ENCODE assay signal across 20 cellular contexts in genomic region chr2:231069379-231070054, GRCh38. TPM values are rescaled to one million over a fixed set of nuclear protein-coding genes. Genes with fewer than 3 reads are reported as not detected.
DNase-seq lines count a peak whose midpoint lies in the region; ATAC-seq, FAIRE-seq and TF ChIP-seq lines count a peak whose summit lies in the region.
"Had no signal": no experiment of that assay in that cellular context is flagged by ENCODE, and none has a peak within 500 bp of the region (broad histone marks: within the 10 kb centered on the region; RNA-seq: fewer than 3 reads in every experiment).

No MANE protein-coding gene starts in this region.

- no peak for DNase-seq in activated CD4-positive, alpha-beta T cell treated with anti-CD3 and anti-CD28 coated beads for 36 hours
- DNase-seq in activated CD4-positive, alpha-beta T cell treated with anti-CD3 and anti-CD28 coated beads, Interleukin-2, amount 10 ng/mL, durations not matched to agents 7 days and 5 days = no peak
- DNase-seq in fibroblast of peridontal ligament (ENCODE audit: extremely low read depth) (peak; percentile 26), small intestine (peak; percentile 64), GM10266 (ENCODE audit: extremely low spot score) (no peak), NCI-H1092 (lab: John Stamatoyannopoulos, UW) (no peak)
- no peak for DNase-seq in activated CD4-positive, alpha-beta T cell treated with anti-CD3 and anti-CD28 coated beads, Interleukin-2, amount 50 U/mL, for 1 hour
- DNase-seq: activated naive CD8-positive, alpha-beta T cell treated with anti-CD3 and anti-CD28 coated beads, Interleukin-2, amount 10 ng/mL, durations not matched to agents 7 days and 5 days; activated T-cell treated with anti-CD3 and anti-CD28 coated beads for 4 hours; CD4-positive, alpha-beta memory T cell; cerebellar nuclear complex; glutamatergic neuron; NCI-H2171 treated with DMSO at 0.1 percent for 48 hours; occipital lobe; Right ventricle myocardium superior; T-helper 17 cell had no signal

- H3K4me3 Mint-ChIP-seq in activated CD4-positive, alpha-beta T cell treated with anti-CD3 and anti-CD28 coated beads for 36 hours = no peak overlapping the region
- H3K4me3 Mint-ChIP-seq in activated CD4-positive, alpha-beta T cell treated with anti-CD3 and anti-CD28 coated beads, Interleukin-2, amount 10 ng/mL, durations not matched to agents 7 days and 5 days = no peak overlapping the region
- no peak overlapping the region for H3K4me3 Mint-ChIP-seq in activated T-helper 17 cell treated with anti-CD3 and anti-CD28 coated beads, Interleukin-2, amount 50 U/mL, for 72 hours
- H3K4me3 Mint-ChIP-seq: activated naive CD8-positive, alpha-beta T cell treated with anti-CD3 and anti-CD28 coated beads, Interleukin-2, amount 10 ng/mL, durations not matched to agents 7 days and 5 days; CD4-positive, alpha-beta memory T cell; T-helper 17 cell had no signal

- H3K4me3 ChIP-seq in small intestine (ENCODE audit: low read depth in 1 of 2, low read length in 2 of 2) = no peak overlapping the region
- H3K4me3 ChIP-seq: tibial nerve had no signal

- POLR2A ChIA-PET in activated CD4-positive, alpha-beta T cell treated with anti-CD3 and anti-CD28 coated beads for 36 hours (lab: Charles Lee) = no interaction called here
- POLR2A ChIA-PET in activated CD4-positive, alpha-beta T cell treated with anti-CD3 and anti-CD28 coated beads, Interleukin-2, amount 10 ng/mL, durations not matched to agents 7 days and 5 days (lab: Charles Lee) = no interaction called here

- H3K4me1 Mint-ChIP-seq in activated CD4-positive, alpha-beta T cell treated with anti-CD3 and anti-CD28 coated beads for 36 hours = peaks cover 13% of the 10 kb centered on the region
- peaks cover 10% of the 10 kb centered on the region for H3K4me1 Mint-ChIP-seq in activated CD4-positive, alpha-beta T cell treated with anti-CD3 and anti-CD28 coated beads, Interleukin-2, amount 10 ng/mL, durations not matched to agents 7 days and 5 days
- peaks cover 12% of the 10 kb centered on the region for H3K4me1 Mint-ChIP-seq in activated T-helper 17 cell treated with anti-CD3 and anti-CD28 coated beads, Interleukin-2, amount 50 U/mL, for 72 hours

- H3K27me3 ChIP-seq in small intestine (ENCODE audit: control insufficient read depth in 2 of 2, insufficient read depth in 2 of 2, low read length in 2 of 2) = no peaks in the 10 kb centered on the region
- H3K27me3 ChIP-seq: tibial nerve had no signal

- no peak overlapping the region for H3K27ac Mint-ChIP-seq in activated CD4-positive, alpha-beta T cell treated with anti-CD3 and anti-CD28 coated beads for 36 hours
- H3K27ac Mint-ChIP-seq in activated CD4-positive, alpha-beta T cell treated with anti-CD3 and anti-CD28 coated beads, Interleukin-2, amount 10 ng/mL, durations not matched to agents 7 days and 5 days = no peak overlapping the region
- H3K27ac Mint-ChIP-seq in activated T-helper 17 cell treated with anti-CD3 and anti-CD28 coated beads, Interleukin-2, amount 50 U/mL, for 72 hours = no peak overlapping the region
- H3K27ac Mint-ChIP-seq: activated naive CD8-positive, alpha-beta T cell treated with anti-CD3 and anti-CD28 coated beads, Interleukin-2, amount 10 ng/mL, durations not matched to agents 7 days and 5 days; T-helper 17 cell had no signal

- H3K36me3 ChIP-seq in small intestine (ENCODE audit: control insufficient read depth in 2 of 2, insufficient read depth in 2 of 2, low read length in 2 of 2) = peaks cover 5 to 11% of the 10 kb centered on the region in 2 donors

- no peak overlapping the region for H3K27ac ChIP-seq in small intestine (ENCODE audit: low read depth in 1 of 2, low read length in 1 of 2)
- H3K27ac ChIP-seq: tibial nerve had no signal

- H3K9me3 Mint-ChIP-seq in activated CD4-positive, alpha-beta T cell treated with anti-CD3 and anti-CD28 coated beads for 36 hours (ENCODE audit: low read depth) = no peaks in the 10 kb centered on the region
- no peaks in the 10 kb centered on the region for H3K9me3 Mint-ChIP-seq in activated CD4-positive, alpha-beta T cell treated with anti-CD3 and anti-CD28 coated beads, Interleukin-2, amount 10 ng/mL, durations not matched to agents 7 days and 5 days
- no peaks in the 10 kb centered on the region for H3K9me3 Mint-ChIP-seq in activated T-helper 17 cell treated with anti-CD3 and anti-CD28 coated beads, Interleukin-2, amount 50 U/mL, for 72 hours
- H3K9me3 Mint-ChIP-seq: activated naive CD8-positive, alpha-beta T cell treated with anti-CD3 and anti-CD28 coated beads, Interleukin-2, amount 10 ng/mL, durations not matched to agents 7 days and 5 days; CD4-positive, alpha-beta memory T cell had no signal

- WGBS in small intestine, 3 donors = 81 to 93% (median 91%) methylated on average over 1 of the region's 1 CpG

- no peaks in the 10 kb centered on the region for H3K27me3 Mint-ChIP-seq in activated CD4-positive, alpha-beta T cell treated with anti-CD3 and anti-CD28 coated beads for 36 hours
- H3K27me3 Mint-ChIP-seq in activated CD4-positive, alpha-beta T cell treated with anti-CD3 and anti-CD28 coated beads, Interleukin-2, amount 10 ng/mL, durations not matched to agents 7 days and 5 days = no peaks in the 10 kb centered on the region
- no peaks in the 10 kb centered on the region for H3K27me3 Mint-ChIP-seq in activated T-helper 17 cell treated with anti-CD3 and anti-CD28 coated beads, Interleukin-2, amount 50 U/mL, for 72 hours
- H3K27me3 Mint-ChIP-seq: activated naive CD8-positive, alpha-beta T cell treated with anti-CD3 and anti-CD28 coated beads, Interleukin-2, amount 10 ng/mL, durations not matched to agents 7 days and 5 days; CD4-positive, alpha-beta memory T cell; T-helper 17 cell had no signal

- CTCF ChIA-PET in activated CD4-positive, alpha-beta T cell treated with anti-CD3 and anti-CD28 coated beads for 36 hours (lab: Charles Lee) = interaction anchor here (0.5 to 1.6 kb wide), 11 partner anchors 8 to 246 kb away, joined by 3 to 5 read pairs (median 4); no protein-coding TSS in a partner anchor
- CTCF ChIA-PET in activated CD4-positive, alpha-beta T cell treated with anti-CD3 and anti-CD28 coated beads, Interleukin-2, amount 10 ng/mL, durations not matched to agents 7 days and 5 days (lab: Charles Lee) = interaction anchor here (0.7 to 1.8 kb wide), 4 partner anchors 10 to 17 kb away, joined by 3 to 10 read pairs (median 3); partner anchors contain the start of gene PSMD1

- no peaks in the 10 kb centered on the region for H3K4me1 ChIP-seq in small intestine (ENCODE audit: control insufficient read depth in 2 of 2, insufficient read depth in 1 of 2, low read depth in 1 of 2, low read length in 1 of 2)
- H3K4me1 ChIP-seq: tibial nerve had no signal

- peak; percentile 5 for FAIRE-seq in small intestine (lab: Jason Lieb, UNC)
- FAIRE-seq: endometrium, keratinocyte had no signal

- TF ChIP-seq CTCF in GM10266 (IDR thresholded peaks at IDR 0.05; ENCODE audit: control insufficient read depth, insufficient read depth, low read depth, missing control alignments) = no peak

- peak; percentile 47 for ATAC-seq in activated CD4-positive, alpha-beta T cell treated with anti-CD3 and anti-CD28 coated beads for 36 hours
- ATAC-seq in activated T-helper 17 cell treated with anti-CD3 and anti-CD28 coated beads, Interleukin-2, amount 50 U/mL, for 72 hours (replicated peaks) = peak; percentile 53
- ATAC-seq: T-helper 17 cell had no signal

- H3K36me3 Mint-ChIP-seq in activated CD4-positive, alpha-beta T cell treated with anti-CD3 and anti-CD28 coated beads for 36 hours (ENCODE audit: low read depth) = peaks cover 43% of the 10 kb centered on the region
- H3K36me3 Mint-ChIP-seq in activated CD4-positive, alpha-beta T cell treated with anti-CD3 and anti-CD28 coated beads, Interleukin-2, amount 10 ng/mL, durations not matched to agents 7 days and 5 days (ENCODE audit: low read depth) = peaks cover 30% of the 10 kb centered on the region
- H3K36me3 Mint-ChIP-seq in activated T-helper 17 cell treated with anti-CD3 and anti-CD28 coated beads, Interleukin-2, amount 50 U/mL, for 72 hours (ENCODE audit: low read depth) = peaks cover 97% of the 10 kb centered on the region

- no peaks in the 10 kb centered on the region for H3K9me3 ChIP-seq in small intestine (ENCODE audit: control insufficient read depth, low read depth)
- H3K9me3 ChIP-seq: tibial nerve had no signal

- intact Hi-C loops in activated CD4-positive, alpha-beta T cell treated with anti-CD3 and anti-CD28 coated beads for 36 hours (cut with DNase I, micrococcal nuclease) = no loop called here

RNA-seq across cellular contexts. Expression of gene PSMD1, which starts 12.8 kb away (rescaled TPM):
- 100 to 1,000 TPM; 112 to 160 TPM for total RNA-seq in activated CD4-positive, alpha-beta T cell treated with anti-CD3 and anti-CD28 coated beads for 36 hours
- 100 to 1,000 TPM in 1 of 2 experiments, 10 to 100 TPM in 1; 80.5 to 101 TPM for total RNA-seq in activated CD4-positive, alpha-beta T cell treated with anti-CD3 and anti-CD28 coated beads, Interleukin-2, amount 10 ng/mL, durations not matched to agents 7 days and 5 days
- 100 to 1,000 TPM in 1 of 2 donors, 10 to 100 TPM in 1; 70.2 to 154 TPM for total RNA-seq in activated T-helper 17 cell treated with anti-CD3 and anti-CD28 coated beads, Interleukin-2, amount 50 U/mL, for 72 hours
- polyA plus RNA-seq in small intestine = 10 to 100 TPM; 49.8 to 75.1 (median 69.2) TPM

RNA-seq across cellular contexts. Expression of gene C2orf72, which starts 32.2 kb away (rescaled TPM):
- 1 to 10 TPM; 2.0 to 3.8 TPM for total RNA-seq in activated CD4-positive, alpha-beta T cell treated with anti-CD3 and anti-CD28 coated beads for 36 hours
- total RNA-seq in activated CD4-positive, alpha-beta T cell treated with anti-CD3 and anti-CD28 coated beads, Interleukin-2, amount 10 ng/mL, durations not matched to agents 7 days and 5 days = under 1 TPM in 1 of 2 experiments, not detected in 1; 0.15 TPM
- total RNA-seq in activated T-helper 17 cell treated with anti-CD3 and anti-CD28 coated beads, Interleukin-2, amount 50 U/mL, for 72 hours = 1 to 10 TPM in 1 of 2 donors, under 1 TPM in 1; 0.48 to 3.3 TPM
- 10 to 100 TPM in 1 of 3 donors, 1 to 10 TPM in 2; 6.5 to 17.4 (median 7.6) TPM for polyA plus RNA-seq in small intestine
- total RNA-seq: CD4-positive, alpha-beta memory T cell; T-helper 17 cell had no signal
- polyA plus RNA-seq: CD4-positive, alpha-beta memory T cell; keratinocyte had no signal

RNA-seq across cellular contexts. Expression of gene HTR2B, which starts 55.3 kb away (rescaled TPM):
- under 1 TPM; 0.11 TPM for total RNA-seq in activated CD4-positive, alpha-beta T cell treated with anti-CD3 and anti-CD28 coated beads for 36 hours
- 1 to 10 TPM; 2.1 to 2.2 TPM for total RNA-seq in activated CD4-positive, alpha-beta T cell treated with anti-CD3 and anti-CD28 coated beads, Interleukin-2, amount 10 ng/mL, durations not matched to agents 7 days and 5 days
- not detected for total RNA-seq in activated T-helper 17 cell treated with anti-CD3 and anti-CD28 coated beads, Interleukin-2, amount 50 U/mL, for 72 hours
- polyA plus RNA-seq in small intestine = under 1 TPM in 1 of 3 donors, not detected in 2; 0.98 TPM
- total RNA-seq: activated naive CD8-positive, alpha-beta T cell treated with anti-CD3 and anti-CD28 coated beads, Interleukin-2, amount 10 ng/mL, durations not matched to agents 7 days and 5 days; CD4-positive, alpha-beta memory T cell; T-helper 17 cell had no signal
- polyA plus RNA-seq: keratinocyte had no signal

Comparison
In these comparisons a context has a peak if more than half of its experiments do, and no peak if none do; other contexts are left out.
1. DNase-seq: peak in fibroblast of peridontal ligament (single experiment) and small intestine (single experiment); none in activated CD4-positive, alpha-beta T cell treated with anti-CD3 and anti-CD28 coated beads for 36 hours (single experiment), activated CD4-positive, alpha-beta T cell treated with anti-CD3 and anti-CD28 coated beads, Interleukin-2, amount 10 ng/mL, durations not matched to agents 7 days and 5 days (single experiment), GM10266 (single experiment), NCI-H1092 (single experiment) and activated CD4-positive, alpha-beta T cell treated with anti-CD3 and anti-CD28 coated beads, Interleukin-2, amount 50 U/mL, for 1 hour (single experiment).